In the genomic region with DNA sequence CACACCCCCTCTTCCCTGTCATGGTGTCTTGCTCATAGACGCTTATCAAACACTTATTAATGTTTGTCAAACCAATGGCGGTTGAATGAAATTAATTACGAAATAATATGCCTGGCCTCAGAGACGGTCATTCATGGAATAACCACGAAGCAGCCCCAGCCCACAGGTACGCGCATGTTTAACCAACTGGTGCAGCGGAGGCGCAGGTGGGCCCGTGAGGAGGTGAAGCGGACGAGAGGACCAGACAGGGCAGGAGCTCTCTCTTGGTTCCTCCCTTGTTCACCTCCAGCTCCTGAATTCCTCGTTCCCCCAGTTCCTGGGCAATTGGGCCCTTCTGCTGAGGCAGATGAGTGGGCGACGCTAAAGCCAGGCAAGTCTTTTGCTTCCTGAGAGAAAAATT, we compare ENCODE assay signal across 12 cellular contexts.
"Had no signal": no experiment of that assay in that cellular context is flagged by ENCODE, and none has a peak within 500 bp of the region (broad histone marks: within the 10 kb centered on the region; RNA-seq: fewer than 3 reads in every experiment).

No MANE protein-coding gene starts in this region.

- H3K27ac Mint-ChIP-seq: activated naive CD4-positive, alpha-beta T cell treated with anti-CD3 and anti-CD28 coated beads for 36 hours; activated naive CD8-positive, alpha-beta T cell treated with anti-CD3 and anti-CD28 coated beads, Interleukin-2, amount 50 U/mL, for 24 hours; activated T-helper 1 cell treated with anti-CD3 and anti-CD28 coated beads, Interleukin-12 subunit alpha, Interleukin-12 subunit beta, Interleukin-2, Interleukin-4 antibody, amounts not matched to agents 30 ng/mL and 10 ng/mL and 1 ng/mL, durations not matched to agents 14 hours and 24 hours and 36 hours; naive thymus-derived CD4-positive, alpha-beta T cell had no signal

- H3K4me1 Mint-ChIP-seq: activated naive CD8-positive, alpha-beta T cell treated with anti-CD3 and anti-CD28 coated beads, Interleukin-2, amount 50 U/mL, for 24 hours; naive thymus-derived CD4-positive, alpha-beta T cell; stimulated activated naive CD8-positive, alpha-beta T cell treated with anti-CD3 and anti-CD28 coated beads, Interleukin-15, amount 100 ng/mL, for 72 hours had no signal

- H3K9me3 ChIP-seq: mucosa of descending colon, neutrophil had no signal

- H3K4me1 ChIP-seq: parathyroid adenoma had no signal

- H3K27ac ChIP-seq: cardiac muscle cell, neutrophil, parathyroid adenoma had no signal

- H3K4me3 ChIP-seq: cardiac muscle cell, mucosa of descending colon had no signal

- H3K4me3 Mint-ChIP-seq: activated naive CD4-positive, alpha-beta T cell treated with anti-CD3 and anti-CD28 coated beads for 36 hours; activated naive CD8-positive, alpha-beta T cell treated with anti-CD3 and anti-CD28 coated beads, Interleukin-2, amount 50 U/mL, for 24 hours; activated T-helper 1 cell treated with anti-CD3 and anti-CD28 coated beads, Interleukin-12 subunit alpha, Interleukin-12 subunit beta, Interleukin-2, Interleukin-4 antibody, amounts not matched to agents 30 ng/mL and 10 ng/mL and 1 ng/mL, durations not matched to agents 14 hours and 24 hours and 36 hours; naive thymus-derived CD4-positive, alpha-beta T cell; stimulated activated naive CD8-positive, alpha-beta T cell treated with anti-CD3 and anti-CD28 coated beads, Interleukin-15, amount 100 ng/mL, for 72 hours had no signal

- DNase-seq: activated CD4-positive, CD25-positive, alpha-beta regulatory T cell treated with anti-CD3 and anti-CD28 coated beads, Interleukin-2, amount 50 U/mL, for 72 hours; activated naive CD4-positive, alpha-beta T cell treated with anti-CD3 and anti-CD28 coated beads for 36 hours; activated naive CD8-positive, alpha-beta T cell treated with anti-CD3 and anti-CD28 coated beads, Interleukin-2, amount 50 U/mL, for 24 hours; mucosa of descending colon; naive thymus-derived CD4-positive, alpha-beta T cell; stimulated activated naive CD8-positive, alpha-beta T cell treated with anti-CD3 and anti-CD28 coated beads, Interleukin-15, amount 100 ng/mL, for 72 hours; T-helper 1 cell had no signal

- H3K36me3 ChIP-seq: cardiac muscle cell, neutrophil had no signal

- ATAC-seq: activated naive CD8-positive, alpha-beta T cell treated with anti-CD3 and anti-CD28 coated beads, Interleukin-2, amount 50 U/mL, for 24 hours; mucosa of descending colon; naive thymus-derived CD4-positive, alpha-beta T cell; SK-N-SH treated with all-trans-retinoic acid at 6 μM for 48 hours; stimulated activated naive CD8-positive, alpha-beta T cell treated with anti-CD3 and anti-CD28 coated beads, Interleukin-15, amount 100 ng/mL, for 72 hours had no signal

- H3K27me3 ChIP-seq: neutrophil had no signal

- H3K36me3 Mint-ChIP-seq: naive thymus-derived CD4-positive, alpha-beta T cell had no signal

- H3K9me3 Mint-ChIP-seq: activated naive CD4-positive, alpha-beta T cell treated with anti-CD3 and anti-CD28 coated beads for 36 hours; activated naive CD8-positive, alpha-beta T cell treated with anti-CD3 and anti-CD28 coated beads, Interleukin-2, amount 50 U/mL, for 24 hours; activated T-helper 1 cell treated with anti-CD3 and anti-CD28 coated beads, Interleukin-12 subunit alpha, Interleukin-12 subunit beta, Interleukin-2, Interleukin-4 antibody, amounts not matched to agents 30 ng/mL and 10 ng/mL and 1 ng/mL, durations not matched to agents 14 hours and 24 hours and 36 hours; naive thymus-derived CD4-positive, alpha-beta T cell; stimulated activated naive CD8-positive, alpha-beta T cell treated with anti-CD3 and anti-CD28 coated beads, Interleukin-15, amount 100 ng/mL, for 72 hours had no signal
